In the genomic region with DNA sequence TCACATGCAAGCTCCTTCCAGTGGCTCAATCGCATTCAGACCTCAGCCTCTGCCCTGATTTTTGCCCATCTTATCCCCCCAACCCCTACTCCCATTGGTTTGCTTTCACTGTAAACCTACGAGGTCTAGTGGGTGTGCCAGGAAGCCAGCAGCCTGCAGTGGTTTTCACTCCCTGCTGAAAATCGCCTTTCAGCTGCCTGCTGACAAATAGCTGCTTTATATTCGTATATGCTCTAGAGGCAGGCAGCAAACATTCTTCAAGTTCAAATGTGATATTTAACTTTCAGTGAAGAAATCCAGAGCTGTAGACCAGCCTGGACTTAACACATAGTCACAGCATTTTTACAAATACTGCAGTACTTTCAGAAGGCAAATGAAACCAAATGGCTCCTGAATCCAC, we compare ENCODE assay signal across 8 cellular contexts.
DNase-seq lines count a peak whose midpoint lies in the region; ATAC-seq and TF ChIP-seq lines count a peak whose summit lies in the region.

No MANE protein-coding gene starts in this region.

- no peaks in the 10 kb centered on the region for H3K9me3 Mint-ChIP-seq in Calu3 (ENCODE audit: low read depth, unreplicated experiment)

- BruUV-seq in Calu3 (replicated peaks; lab: Mats Ljungman, UMichigan) = no TSS peak

- peaks cover 9% of the 10 kb centered on the region; the same call in 1 of the 2 replicates for H3F3A ChIP-seq in Loucy (ENCODE audit: low read depth)

- H3K36me3 ChIP-seq in Loucy (ENCODE audit: insufficient read depth, low read length) (peaks cover 15% of the 10 kb centered on the region; the same call in 1 of the 2 replicates), H7 (replicated peaks; ENCODE audit: control insufficient read depth, insufficient read depth, low read length) (no peaks in the 10 kb centered on the region)

- peak; percentile 52 to 59 for ATAC-seq in left cardiac atrium
- ATAC-seq in HG03135 (IDR thresholded peaks at IDR 0.05; ENCODE audit: unreplicated experiment) = no peak

- peak overlapping the region; percentile 70 for H3K4me3 ChIP-seq in Loucy (ENCODE audit: low read length, poor library complexity, severe bottlenecking)
- H3K4me3 ChIP-seq in H7 (ENCODE audit: insufficient read depth, low read depth, low read length) = no peak overlapping the region

- no peaks in the 10 kb centered on the region for H4K20me1 ChIP-seq in Loucy (ENCODE audit: insufficient read depth, low read length, poor library complexity, severe bottlenecking)

- peaks cover 9% of the 10 kb centered on the region for H3K4me1 Mint-ChIP-seq in Calu3 (ENCODE audit: low read depth, unreplicated experiment)

- peaks cover 72% of the 10 kb centered on the region for H3K4me1 ChIP-seq in Loucy (ENCODE audit: insufficient read depth, low read length, poor library complexity, severe bottlenecking)

- H3K36me3 Mint-ChIP-seq in Calu3 (ENCODE audit: insufficient read depth, unreplicated experiment) = peaks cover 1% of the 10 kb centered on the region

- CTCF ChIA-PET in Calu3 (lab: Charles Lee) = interaction anchor here (0.7 kb wide), 1 partner anchor 124 kb away, joined by 3 read pairs; no protein-coding TSS in a partner anchor

- no peaks in the 10 kb centered on the region for H3K27me3 Mint-ChIP-seq in Calu3 (ENCODE audit: unreplicated experiment)

- no peak overlapping the region for H3K27ac Mint-ChIP-seq in Calu3 (ENCODE audit: unreplicated experiment)

- DNase-seq in activated T-cell treated with anti-CD3 and anti-CD28 coated beads, Interleukin-2, amount 50 U/mL, for 48 hours = peak; percentile 39 to 44
- DNase-seq in left cardiac atrium = peak; percentile 26
- DNase-seq in stimulated activated CD4-positive, alpha-beta T cell treated with anti-CD3 and anti-CD28 coated beads, Interleukin-4, amount 100 ng/mL, for 24 hours = peak; percentile 30
- no peak for DNase-seq in Calu3
- no peak for DNase-seq in H7
- no peak for DNase-seq in iPS-NIHi11 (ENCODE audit: low spot score)

- no peak overlapping the region for H3K4me3 Mint-ChIP-seq in Calu3 (ENCODE audit: low read depth, unreplicated experiment)

- no peaks in the 10 kb centered on the region for H3K9me2 ChIP-seq in Loucy (replicated peaks; ENCODE audit: low read depth, low read length)

- H3K4me2 ChIP-seq in Loucy (ENCODE audit: low read depth, low read length, poor library complexity, severe bottlenecking) = peak overlapping the region; percentile 86

- H3K27me3 ChIP-seq in Loucy (ENCODE audit: insufficient read depth, low read length, poor library complexity, severe bottlenecking) = no peaks in the 10 kb centered on the region
- no peaks in the 10 kb centered on the region for H3K27me3 ChIP-seq in H7 (ENCODE audit: control insufficient read depth, insufficient read depth, low read length)

- intact Hi-C loops in left cardiac atrium (cut with DNase I) = no loop called here
- intact Hi-C loops in Calu3 (cut with micrococcal nuclease; ENCODE audit: unreplicated experiment) = no loop called here

- TF ChIP-seq CTCF in Loucy (conservative IDR thresholded peaks at IDR 0.05; ENCODE audit: low read length) = no peak
- no peak for TF ChIP-seq CTCF in Calu3 (IDR thresholded peaks at IDR 0.05; ENCODE audit: unreplicated experiment)

- no peaks in the 10 kb centered on the region for H3K9me3 ChIP-seq in Loucy (ENCODE audit: insufficient read depth, low read depth, low read length)

- no peak overlapping the region for H2AFZ ChIP-seq in Loucy (ENCODE audit: low read length)

- peak overlapping the region; percentile 61 for H3K9ac ChIP-seq in Loucy (ENCODE audit: low read depth, low read length, poor library complexity, severe bottlenecking)

- peaks cover 11% of the 10 kb centered on the region; the same call in 1 of the 2 replicates for H3K79me2 ChIP-seq in Loucy (ENCODE audit: insufficient read depth, low read length)

Comparison
In these comparisons a context has a peak if more than half of its experiments do, and no peak if none do; other contexts are left out.
1. DNase-seq: peak in activated T-cell treated with anti-CD3 and anti-CD28 coated beads, Interleukin-2, amount 50 U/mL, for 48 hours (2 of 2), left cardiac atrium (single experiment) and stimulated activated CD4-positive, alpha-beta T cell treated with anti-CD3 and anti-CD28 coated beads, Interleukin-4, amount 100 ng/mL, for 24 hours (single experiment); none in Calu3 (single experiment), H7 (single experiment) and iPS-NIHi11 (single experiment).